Comparison of ENCODE assay signal across 19 cellular contexts in the genomic region with DNA sequence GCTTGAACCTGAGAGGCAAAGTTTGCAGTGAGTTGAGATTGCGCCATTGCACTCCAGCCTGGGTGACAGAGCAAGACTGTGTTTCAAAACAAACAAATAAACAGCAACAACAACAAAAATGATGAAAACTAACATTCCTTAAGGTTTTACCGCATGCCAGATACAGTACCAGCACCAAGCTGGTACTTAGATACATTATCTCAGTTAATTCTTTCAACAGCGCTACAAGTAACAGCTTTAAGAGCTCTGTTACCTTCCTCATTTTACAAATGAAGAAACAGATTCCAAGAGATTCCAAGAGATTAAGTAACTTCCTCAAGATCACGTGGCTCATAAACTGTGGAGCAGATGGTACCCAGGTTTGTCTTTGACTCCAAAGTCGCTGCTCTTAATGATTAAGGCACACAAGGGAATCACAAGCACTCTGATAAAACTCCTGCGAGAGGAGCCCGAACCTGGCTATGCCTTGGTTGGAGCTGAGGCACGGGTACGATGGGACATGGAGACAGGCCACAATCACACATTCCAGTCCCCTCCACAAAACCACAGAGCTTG. TPM values are rescaled to one million over a fixed set of nuclear protein-coding genes. Genes with fewer than 3 reads are reported as not detected.
"Had no signal": no experiment of that assay in that cellular context is flagged by ENCODE, and none has a peak within 500 bp of the region (broad histone marks: within the 10 kb centered on the region; RNA-seq: fewer than 3 reads in every experiment).

No MANE protein-coding gene starts in this region.

- H3K4me3 ChIP-seq: dorsolateral prefrontal cortex, skin epidermis, thyroid gland had no signal

- H3K27ac ChIP-seq: dorsolateral prefrontal cortex, foreskin keratinocyte, neutrophil, skin epidermis, thyroid gland had no signal

- ATAC-seq: activated CD4-positive, CD25-positive, alpha-beta regulatory T cell treated with anti-CD3 and anti-CD28 coated beads, Interleukin-2, amount 50 U/mL, for 24 hours; activated T-cell treated with anti-CD3 and anti-CD28 coated beads, Interleukin-2, amount 50 U/mL, for 72 hours; esophagus mucosa; foreskin keratinocyte; left lobe of liver; naive thymus-derived CD8-positive, alpha-beta T cell had no signal

- DNase-seq: activated CD4-positive, alpha-beta T cell treated with anti-CD3 and anti-CD28 coated beads, Interleukin-2, amount 50 U/mL, for 48 hours; activated CD8-positive, alpha-beta memory T cell treated with anti-CD3 and anti-CD28 coated beads, Interleukin-2, amount 50 U/mL, for 4 hours; activated gamma-delta T cell treated with Interleukin-2 at 50 U/mL for 16 hours; activated naive CD8-positive, alpha-beta T cell treated with anti-CD3 and anti-CD28 coated beads for 36 hours; activated T-cell treated with anti-CD3 and anti-CD28 coated beads, Interleukin-2, amount 50 U/mL, for 72 hours; anterior cingulate cortex; dorsolateral prefrontal cortex; foreskin keratinocyte; head of caudate nucleus; mammary epithelial cell; naive thymus-derived CD8-positive, alpha-beta T cell; stimulated activated CD4-positive, alpha-beta T cell treated with anti-CD3 and anti-CD28 coated beads, Interleukin-4, amount 100 ng/mL, for 4 hours; thyroid gland had no signal

- H3K27me3 ChIP-seq: dorsolateral prefrontal cortex, foreskin keratinocyte, thyroid gland had no signal

- H3K36me3 ChIP-seq: neutrophil, thyroid gland had no signal

- H3K9me3 ChIP-seq: neutrophil, thyroid gland had no signal

RNA-seq across cellular contexts. Expression of a gene that starts 17.8 kb away (rescaled TPM):
- total RNA-seq: chondrocyte had no signal
